14 cellular contexts compared by ENCODE assay signal in genomic region chr10:106959521-106959920, GRCh38.
DNase-seq lines count a peak whose midpoint lies in the region; ATAC-seq and TF ChIP-seq lines count a peak whose summit lies in the region.
"Had no signal": no experiment of that assay in that cellular context is flagged by ENCODE, and none has a peak within 500 bp of the region (broad histone marks: within the 10 kb centered on the region; RNA-seq: fewer than 3 reads in every experiment).

No MANE protein-coding gene starts in this region.

- H3K27ac ChIP-seq in tibial nerve = peak overlapping the region; percentile 50 to 91 (median 62)
- H3K27ac ChIP-seq: RWPE1 had no signal

- no peaks in the 10 kb centered on the region for H3K9me3 ChIP-seq in tibial nerve
- H3K9me3 ChIP-seq: body of pancreas, sigmoid colon had no signal

- no peak for TF ChIP-seq EP300 in tibial nerve (IDR thresholded peaks at IDR 0.05)

- 24 to 34% methylated on average over 3 of the region's 3 CpGs for WGBS in tibial nerve, 2 donors

- no peak for TF ChIP-seq CTCF in tibial nerve (IDR thresholded peaks at IDR 0.05)

- no peak for DNase-seq in tibial nerve (ENCODE audit: low spot score in 2 of 2)
- DNase-seq in inferior parietal cortex (ENCODE audit: extremely low spot score) = no peak
- DNase-seq in activated naive CD4-positive, alpha-beta T cell treated with anti-CD3 and anti-CD28 coated beads, Interleukin-2, amount 50 U/mL, for 16 hours = no peak
- no peak for DNase-seq in NCI-H128 (lab: John Stamatoyannopoulos, UW; ENCODE audit: unreplicated experiment)
- DNase-seq: activated CD4-positive, alpha-beta T cell treated with anti-CD3 and anti-CD28 coated beads for 48 hours; NCI-H187; NCI-H526 treated with DMSO at 0.1 percent for 48 hours; sigmoid colon; stimulated activated naive CD4-positive, alpha-beta T cell treated with Interleukin-2 at 50 U/mL for 16 hours had no signal

- ATAC-seq in GM18909 (IDR thresholded peaks at IDR 0.05; ENCODE audit: poor library complexity, unreplicated experiment) (peak; percentile 48), GM21723 (IDR thresholded peaks at IDR 0.05; ENCODE audit: unreplicated experiment) (peak; percentile 57), HG03196 (IDR thresholded peaks at IDR 0.05; ENCODE audit: unreplicated experiment) (peak; percentile 37)
- ATAC-seq: body of pancreas had no signal

- peaks cover 0 to 11% (median 0%) of the 10 kb centered on the region in 3 donors for H3K36me3 ChIP-seq in tibial nerve
- H3K36me3 ChIP-seq: sigmoid colon had no signal

- no peaks in the 10 kb centered on the region for H3K27me3 ChIP-seq in tibial nerve
- H3K27me3 ChIP-seq: body of pancreas, sigmoid colon had no signal

- H3K4me3 ChIP-seq in tibial nerve = peak overlapping the region in 1 of 4 donors; percentile 0
- H3K4me3 ChIP-seq: body of pancreas, sigmoid colon had no signal

- H3K4me1 ChIP-seq in tibial nerve = peaks cover 0 to 56% (median 13%) of the 10 kb centered on the region in 4 donors

- TF ChIP-seq POLR2A in tibial nerve (IDR thresholded peaks at IDR 0.05) = no peak
